In genomic region chr5:39216621-39217020, GRCh38 we compare ENCODE assay signal across 23 cellular contexts. TPM values are rescaled to one million over a fixed set of nuclear protein-coding genes. Genes with fewer than 3 reads are reported as not detected.
DNase-seq lines count a peak whose midpoint lies in the region; ATAC-seq and TF ChIP-seq lines count a peak whose summit lies in the region.
"Had no signal": no experiment of that assay in that cellular context is flagged by ENCODE, and none has a peak within 500 bp of the region (broad histone marks: within the 10 kb centered on the region; RNA-seq: fewer than 3 reads in every experiment).

No MANE protein-coding gene starts in this region.

- H3K9me3 Mint-ChIP-seq in activated CD4-positive, alpha-beta T cell treated with anti-CD3 and anti-CD28 coated beads for 36 hours (ENCODE audit: low read depth) = no peaks in the 10 kb centered on the region
- H3K9me3 Mint-ChIP-seq in GM23338 (no peaks in the 10 kb centered on the region), natural killer cell (no peaks in the 10 kb centered on the region)
- no peaks in the 10 kb centered on the region for H3K9me3 Mint-ChIP-seq in activated T-helper 17 cell treated with anti-CD3 and anti-CD28 coated beads, Interleukin-2, amount 50 U/mL, for 72 hours

- CTCF ChIA-PET in activated CD4-positive, alpha-beta T cell treated with anti-CD3 and anti-CD28 coated beads for 36 hours (lab: Charles Lee) = interaction anchor here (0.6 to 8.1 kb wide), 46 partner anchors 8 to 331 kb away, joined by 3 to 165 read pairs (median 7); no protein-coding TSS in a partner anchor

- H3K4me2 ChIP-seq in GM23338 = no peak overlapping the region
- H3K4me2 ChIP-seq: BLaER1 had no signal

- no peaks in the 10 kb centered on the region; the same call in 1 of the 2 replicates for H3K4me1 ChIP-seq in GM23338 (ENCODE audit: insufficient read depth)
- H3K4me1 ChIP-seq: BLaER1 had no signal

- H3K79me2 ChIP-seq in GM23338 (replicated peaks; ENCODE audit: insufficient read depth) = no peaks in the 10 kb centered on the region

- no peak for TF ChIP-seq CTCF in GM23338 (conservative IDR thresholded peaks at IDR 0.05; ENCODE audit: low read depth in 2 of 2)
- TF ChIP-seq CTCF in natural killer cell (IDR thresholded peaks at IDR 0.05) = no peak

- H2AFZ ChIP-seq in GM23338 = 0 out of 2 replicates have a peak overlapping the region, but pooled peaks have one; percentile 32

- no peaks in the 10 kb centered on the region for H3K36me3 ChIP-seq in GM23338 (ENCODE audit: insufficient read depth)
- H3K36me3 ChIP-seq: BLaER1, brain microvascular endothelial cell, sigmoid colon, vagina had no signal

- H3K27ac Mint-ChIP-seq in activated CD4-positive, alpha-beta T cell treated with anti-CD3 and anti-CD28 coated beads for 36 hours = peak overlapping the region; percentile 97
- H3K27ac Mint-ChIP-seq in GM23338 = no peak overlapping the region
- peak overlapping the region; percentile 82 for H3K27ac Mint-ChIP-seq in activated T-helper 17 cell treated with anti-CD3 and anti-CD28 coated beads, Interleukin-2, amount 50 U/mL, for 72 hours
- H3K27ac Mint-ChIP-seq in natural killer cell = peak overlapping the region; percentile 84 to 96
- H3K27ac Mint-ChIP-seq: naive B cell had no signal

- H3K36me3 Mint-ChIP-seq in activated CD4-positive, alpha-beta T cell treated with anti-CD3 and anti-CD28 coated beads for 36 hours (ENCODE audit: low read depth) = peaks cover 3% of the 10 kb centered on the region
- no peaks in the 10 kb centered on the region for H3K36me3 Mint-ChIP-seq in GM23338 (ENCODE audit: low read depth)
- H3K36me3 Mint-ChIP-seq in activated T-helper 17 cell treated with anti-CD3 and anti-CD28 coated beads, Interleukin-2, amount 50 U/mL, for 72 hours (ENCODE audit: low read depth) = no peaks in the 10 kb centered on the region
- peaks cover 8% of the 10 kb centered on the region for H3K36me3 Mint-ChIP-seq in natural killer cell
- H3K36me3 Mint-ChIP-seq: naive B cell had no signal

- intact Hi-C loops in activated CD4-positive, alpha-beta T cell treated with anti-CD3 and anti-CD28 coated beads for 36 hours (cut with DNase I, micrococcal nuclease) = loop anchor here (1.0 to 5.0 kb wide), 10 partner anchors 14 to 331 kb away; no protein-coding TSS in a partner anchor
- intact Hi-C loops in natural killer cell (cut with micrococcal nuclease) = loop anchor here (1.0 to 2.0 kb wide), 3 partner anchors 14 to 68 kb away; no protein-coding TSS in a partner anchor

- peaks cover 91% of the 10 kb centered on the region for H3K4me1 Mint-ChIP-seq in activated CD4-positive, alpha-beta T cell treated with anti-CD3 and anti-CD28 coated beads for 36 hours
- H3K4me1 Mint-ChIP-seq in GM23338 = peaks cover 7% of the 10 kb centered on the region; the same call in 2 of the 3 replicates
- peaks cover 43% of the 10 kb centered on the region for H3K4me1 Mint-ChIP-seq in activated T-helper 17 cell treated with anti-CD3 and anti-CD28 coated beads, Interleukin-2, amount 50 U/mL, for 72 hours
- H3K4me1 Mint-ChIP-seq in natural killer cell = peaks cover 81% of the 10 kb centered on the region in 2 donors

- H3K27me3 ChIP-seq in GM23338 (ENCODE audit: insufficient read depth) = no peaks in the 10 kb centered on the region
- H3K27me3 ChIP-seq: BLaER1, brain microvascular endothelial cell, sigmoid colon, vagina had no signal

- no peaks in the 10 kb centered on the region for H3K9me2 ChIP-seq in GM23338 (ENCODE audit: insufficient read depth)

- peak; percentile 16 for ATAC-seq in activated CD4-positive, alpha-beta T cell treated with anti-CD3 and anti-CD28 coated beads for 36 hours
- ATAC-seq in GM23338 (no peak), natural killer cell (no peak), GM21723 (IDR thresholded peaks at IDR 0.05; ENCODE audit: unreplicated experiment) (no peak)
- ATAC-seq in activated T-helper 17 cell treated with anti-CD3 and anti-CD28 coated beads, Interleukin-2, amount 50 U/mL, for 72 hours (replicated peaks) = no peak
- ATAC-seq: GM12878 had no signal

- DNase-seq in activated CD4-positive, alpha-beta T cell treated with anti-CD3 and anti-CD28 coated beads for 36 hours = peak; percentile 68
- no peak for DNase-seq in activated CD4-positive, alpha-beta T cell treated with anti-CD3 and anti-CD28 coated beads, Interleukin-2, amount 50 U/mL, for 48 hours
- no peak for DNase-seq in GM23338 (ENCODE audit: low spot score)
- no peak for DNase-seq in natural killer cell
- DNase-seq in stimulated activated CD4-positive, alpha-beta T cell treated with anti-CD3 and anti-CD28 coated beads, Interleukin-12 subunit alpha, Interleukin-12 subunit beta, amount 100 ng/mL, for 4 hours = no peak
- DNase-seq in islet precursor cell = no peak
- DNase-seq: brain microvascular endothelial cell, cortex of kidney, DMS153, H7, hippocampal formation, Kasumi-1, kidney glomerular epithelial cell, naive B cell, NCI-H1092 treated with DMSO at 0.1 percent for 48 hours, NCI-H510A treated with DMSO at 0.1 percent for 48 hours, sigmoid colon had no signal

- no peaks in the 10 kb centered on the region for H3K27me3 Mint-ChIP-seq in activated CD4-positive, alpha-beta T cell treated with anti-CD3 and anti-CD28 coated beads for 36 hours
- peaks cover 3% of the 10 kb centered on the region for H3K27me3 Mint-ChIP-seq in GM23338 (ENCODE audit: insufficient read depth, low read depth, poor library complexity)
- H3K27me3 Mint-ChIP-seq in activated T-helper 17 cell treated with anti-CD3 and anti-CD28 coated beads, Interleukin-2, amount 50 U/mL, for 72 hours = no peaks in the 10 kb centered on the region
- no peaks in the 10 kb centered on the region for H3K27me3 Mint-ChIP-seq in natural killer cell (ENCODE audit: low read depth in 2 of 2)

- POLR2A ChIA-PET in activated CD4-positive, alpha-beta T cell treated with anti-CD3 and anti-CD28 coated beads for 36 hours (lab: Charles Lee) = interaction anchor here (0.8 to 2.3 kb wide), 6 partner anchors 15 to 60 kb away, joined by 3 to 18 read pairs (median 6); no protein-coding TSS in a partner anchor

- H3F3A ChIP-seq in GM23338 (replicated peaks; ENCODE audit: low read depth) = no peaks in the 10 kb centered on the region

- H4K20me1 ChIP-seq in GM23338 (replicated peaks; ENCODE audit: insufficient read depth) = no peaks in the 10 kb centered on the region
- H4K20me1 ChIP-seq: BLaER1 had no signal

- H3K4me3 ChIP-seq in GM23338 = no peak overlapping the region
- H3K4me3 ChIP-seq: BLaER1, GM12878, sigmoid colon, vagina had no signal

- H3K27ac ChIP-seq in GM23338 (ENCODE audit: low read depth) = no peak overlapping the region
- H3K27ac ChIP-seq: BLaER1, brain microvascular endothelial cell, sigmoid colon, vagina had no signal

- peak overlapping the region; percentile 77 for H3K4me3 Mint-ChIP-seq in activated CD4-positive, alpha-beta T cell treated with anti-CD3 and anti-CD28 coated beads for 36 hours
- no peak overlapping the region for H3K4me3 Mint-ChIP-seq in GM23338
- peak overlapping the region; percentile 91 for H3K4me3 Mint-ChIP-seq in activated T-helper 17 cell treated with anti-CD3 and anti-CD28 coated beads, Interleukin-2, amount 50 U/mL, for 72 hours
- H3K4me3 Mint-ChIP-seq in natural killer cell = peak overlapping the region; percentile 54
- H3K4me3 Mint-ChIP-seq: naive B cell had no signal

TF ChIP-seq in GM23338, 12 proteins besides CTCF, POLR2A, EP300 and RAD21 (continues in another document):
- TF ChIP-seq EZH2 (IDR thresholded peaks at IDR 0.05; ENCODE audit: low read depth, unreplicated experiment) (no peak), JUNB (IDR thresholded peaks at IDR 0.05; ENCODE audit: unreplicated experiment) (no peak), CREB1 (CRISPR knock-in tag; IDR thresholded peaks at IDR 0.05; ENCODE audit: low read depth) (no peak), STAT1 (IDR thresholded peaks at IDR 0.05; ENCODE audit: unreplicated experiment) (no peak), REST (IDR thresholded peaks at IDR 0.05; ENCODE audit: unreplicated experiment) (no peak), ZNF331 (CRISPR knock-in tag; IDR thresholded peaks at IDR 0.05; ENCODE audit: low read depth) (no peak), NANOG (IDR thresholded peaks at IDR 0.05; ENCODE audit: borderline replicate concordance) (no peak)

RNA-seq across cellular contexts. Expression of gene FYB1, which starts 2.7 kb away (rescaled TPM):
- 100 to 1,000 TPM; 109 to 171 TPM for total RNA-seq in activated CD4-positive, alpha-beta T cell treated with anti-CD3 and anti-CD28 coated beads for 36 hours
- total RNA-seq in GM23338 (2014; rRNA removed; shearing (Covaris generic)) = not detected in 2 replicates
- polyA plus RNA-seq in GM23338 (2016; fragmentation: Nextera tagmentation; extraction: Ambion mirVana) = not detected in 2 replicates
- total RNA-seq in activated T-helper 17 cell treated with anti-CD3 and anti-CD28 coated beads, Interleukin-2, amount 50 U/mL, for 72 hours = 100 to 1,000 TPM in 1 of 2 donors, 10 to 100 TPM in 1; 95.7 to 153 TPM
- 100 to 1,000 TPM; 277 to 340 (median 295) TPM for total RNA-seq in natural killer cell
- total RNA-seq: H7 had no signal
- polyA plus RNA-seq: endothelial cell of umbilical vein had no signal

Comparison
In these comparisons a context has a peak if more than half of its experiments do, and no peak if none do; other contexts are left out.
1. RNA of gene FYB1, which starts 2.7 kb away (total RNA-seq): 277 to 340 TPM in natural killer cell, 109 to 171 TPM in activated CD4-positive, alpha-beta T cell treated with anti-CD3 and anti-CD28 coated beads for 36 hours and 95.7 to 153 TPM in activated T-helper 17 cell treated with anti-CD3 and anti-CD28 coated beads, Interleukin-2, amount 50 U/mL, for 72 hours; not detected in GM23338; every median in the first group is over 10 times any median in the second.